22 cellular contexts compared by ENCODE assay signal in genomic region chr1:33610391-33610790, GRCh38.
DNase-seq lines count a peak whose midpoint lies in the region; ATAC-seq, FAIRE-seq and TF ChIP-seq lines count a peak whose summit lies in the region.
"Had no signal": no experiment of that assay in that cellular context is flagged by ENCODE, and none has a peak within 500 bp of the region (broad histone marks: within the 10 kb centered on the region; RNA-seq: fewer than 3 reads in every experiment).

No MANE protein-coding gene starts in this region.

- no peak for DNase-seq in left ventricle myocardium inferior
- DNase-seq in Right ventricle myocardium inferior (ENCODE audit: missing footprints) = no peak
- DNase-seq in coronary artery (ENCODE audit: low spot score) = peak; percentile 41
- peak; percentile 43 for DNase-seq in kidney
- DNase-seq in dorsolateral prefrontal cortex = no peak
- DNase-seq: 8988T; ACHN; CD4-positive, alpha-beta T cell; CD8-positive, alpha-beta memory T cell; DMS 273 treated with DMSO at 0.1 percent for 48 hours; DMS79; EL; GDM1; GOT3; HFFc6 had no signal

- TF ChIP-seq CTCF in left ventricle myocardium inferior (IDR thresholded peaks at IDR 0.05; ENCODE audit: borderline replicate concordance) (no peak), coronary artery (IDR thresholded peaks at IDR 0.05) (no peak), kidney (IDR thresholded peaks at IDR 0.05; ENCODE audit: borderline replicate concordance, extremely low read depth, insufficient read depth) (no peak), dorsolateral prefrontal cortex (IDR thresholded peaks at IDR 0.05 in 54 of 56, conservative IDR thresholded peaks at IDR 0.05 in 2 of 56; ENCODE audit: low read depth in 1 of 56, partially characterized antibody in 56 of 56) (no peak)

- H3K27me3 ChIP-seq in left ventricle myocardium inferior (ENCODE audit: low read depth) (peaks cover 11% of the 10 kb centered on the region), dorsolateral prefrontal cortex (no peaks in the 10 kb centered on the region)

- intact Hi-C loops in left ventricle myocardium inferior (cut with micrococcal nuclease) = loop anchor here (10.0 kb wide), 1 partner anchor 496 kb away; no protein-coding TSS in a partner anchor
- intact Hi-C loops in Right ventricle myocardium inferior (cut with DNase I) = loop anchor here (10.0 kb wide), 1 partner anchor 386 kb away; no protein-coding TSS in a partner anchor
- intact Hi-C loops in kidney (cut with DNase I) = no loop called here
- intact Hi-C loops in dorsolateral prefrontal cortex (cut with DNase I) = no loop called here

- H3K27ac ChIP-seq in left ventricle myocardium inferior (replicated peaks) = peak overlapping the region; percentile 3
- no peak overlapping the region for H3K27ac ChIP-seq in coronary artery
- no peak overlapping the region for H3K27ac ChIP-seq in kidney (ENCODE audit: low read depth in 2 of 2, low read length in 2 of 2)
- H3K27ac ChIP-seq in dorsolateral prefrontal cortex = no peak overlapping the region
- H3K27ac ChIP-seq: A549 had no signal

- no peak overlapping the region for H3K9ac ChIP-seq in kidney (ENCODE audit: low read length in 2 of 2)

- FAIRE-seq in kidney (lab: Jason Lieb, UNC) = no peak
- FAIRE-seq: A549, D721Med, GM12878, H54 had no signal

- ATAC-seq in Right ventricle myocardium inferior (no peak), GM21619 (IDR thresholded peaks at IDR 0.05; ENCODE audit: unreplicated experiment) (no peak), GM18519 (IDR thresholded peaks at IDR 0.05; ENCODE audit: low FRiP score, unreplicated experiment) (no peak)
- ATAC-seq: A549, GM12878 had no signal

- H3K36me3 ChIP-seq in left ventricle myocardium inferior (no peaks in the 10 kb centered on the region), kidney (ENCODE audit: control insufficient read depth in 1 of 2, insufficient read depth in 2 of 2, low read length in 2 of 2) (no peaks in the 10 kb centered on the region)
- H3K36me3 ChIP-seq: HAP-1 had no signal

- no peaks in the 10 kb centered on the region for H3K9me3 ChIP-seq in left ventricle myocardium inferior (replicated peaks)
- H3K9me3 ChIP-seq in kidney (ENCODE audit: control insufficient read depth in 1 of 2, low read length in 2 of 2) = no peaks in the 10 kb centered on the region
- H3K9me3 ChIP-seq: A549, HAP-1 had no signal

- H3K4me1 ChIP-seq in left ventricle myocardium inferior (peaks cover 29% of the 10 kb centered on the region), kidney (ENCODE audit: control insufficient read depth in 1 of 2, insufficient read depth in 1 of 2, low read depth in 1 of 2, low read length in 2 of 2) (no peaks in the 10 kb centered on the region)
- H3K4me1 ChIP-seq: A549, HAP-1 had no signal

- no peak overlapping the region for H3K4me3 ChIP-seq in left ventricle myocardium inferior
- no peak overlapping the region for H3K4me3 ChIP-seq in coronary artery
- no peak overlapping the region for H3K4me3 ChIP-seq in kidney (ENCODE audit: low read length in 2 of 2)
- no peak overlapping the region for H3K4me3 ChIP-seq in dorsolateral prefrontal cortex
- H3K4me3 ChIP-seq: A549, GM12878, HAP-1 had no signal

Comparison
In these comparisons a context has a peak if more than half of its experiments do, and no peak if none do; other contexts are left out.
1. DNase-seq: peak in coronary artery (single experiment) and kidney (single experiment); none in left ventricle myocardium inferior (single experiment), Right ventricle myocardium inferior (single experiment) and dorsolateral prefrontal cortex (0 of 10).
2. intact Hi-C loops: an anchor here in left ventricle myocardium inferior (10.0 kb wide) and Right ventricle myocardium inferior (10.0 kb wide); none called in kidney and dorsolateral prefrontal cortex.